Comparison of ENCODE assay signal across 8 cellular contexts in the genomic region with DNA sequence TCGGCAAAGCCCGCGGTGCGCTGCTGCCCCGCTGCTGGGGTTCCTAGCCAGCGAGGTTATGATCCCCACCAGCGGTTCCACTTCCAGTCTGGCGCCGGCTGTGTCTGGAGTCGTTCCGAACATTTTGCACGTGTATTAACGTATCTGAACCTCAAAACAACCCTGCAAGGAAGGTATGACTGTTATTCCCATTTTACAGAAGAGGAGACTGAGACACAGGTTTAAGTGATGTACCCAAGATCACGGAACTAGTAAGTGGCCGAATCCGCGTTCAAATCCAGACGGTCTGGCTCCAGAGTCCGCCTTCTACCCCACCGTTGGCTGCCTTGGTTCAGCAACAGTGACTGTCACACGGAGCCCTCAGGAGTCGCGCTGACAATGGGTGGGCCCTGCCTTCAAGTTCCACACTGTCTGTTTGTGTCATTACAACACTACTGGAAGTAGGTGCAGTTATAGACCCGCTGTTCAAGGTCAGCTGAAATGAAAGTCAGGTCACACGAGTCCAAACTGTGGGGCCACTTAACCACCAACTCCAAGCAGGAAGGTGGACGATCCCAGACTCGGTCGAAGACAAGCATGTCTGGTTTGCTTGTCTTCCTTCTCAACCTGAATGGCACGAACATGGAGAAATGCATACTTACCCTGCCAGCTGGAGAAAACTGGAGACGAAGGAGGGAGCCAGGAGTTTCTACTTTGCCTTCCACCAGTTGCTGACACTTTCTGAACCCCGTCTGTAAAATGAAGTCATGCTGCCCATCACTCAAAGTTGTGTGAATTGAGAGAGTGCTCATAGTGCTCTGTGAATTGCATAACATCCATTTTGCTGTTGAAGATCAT. TPM values are rescaled to one million over a fixed set of nuclear protein-coding genes. Genes with fewer than 3 reads are reported as not detected.
DNase-seq lines count a peak whose midpoint lies in the region; TF ChIP-seq lines count a peak whose summit lies in the region.

No MANE protein-coding gene starts in this region.

- POLR2A ChIA-PET in activated CD4-positive, alpha-beta memory T cell treated with anti-CD3 and anti-CD28 coated beads for 36 hours (lab: Charles Lee) = interaction anchor here (0.8 kb wide), 1 partner anchor 13 kb away, joined by 3 read pairs; no protein-coding TSS in a partner anchor

- H3K36me3 ChIP-seq in hepatocyte (replicated peaks; ENCODE audit: insufficient read depth, low read depth) (no peaks in the 10 kb centered on the region), spleen (peaks cover 0 to 21% (median 3%) of the 10 kb centered on the region in 6 donors)

- peak overlapping the region; percentile 39 for H3K27ac Mint-ChIP-seq in activated CD4-positive, alpha-beta memory T cell treated with anti-CD3 and anti-CD28 coated beads for 36 hours

- H3K4me3 Mint-ChIP-seq in activated CD4-positive, alpha-beta memory T cell treated with anti-CD3 and anti-CD28 coated beads for 36 hours = peak overlapping the region; percentile 69

- no peak for TF ChIP-seq CTCF in HL-60 (IDR thresholded peaks at IDR 0.05; ENCODE audit: insufficient read depth, low read length)
- no peak for TF ChIP-seq CTCF in hepatocyte (IDR thresholded peaks at IDR 0.05; ENCODE audit: poor library complexity)
- TF ChIP-seq CTCF in spleen (IDR thresholded peaks at IDR 0.05 in 8 of 11, conservative IDR thresholded peaks at IDR 0.05 in 3 of 11) = peak in 1 of 11 experiments; percentile 29

- H3K79me2 ChIP-seq in hepatocyte = peaks cover 4% of the 10 kb centered on the region

- peak overlapping the region; percentile 89 for H3K4me2 ChIP-seq in hepatocyte

- H3K9me2 ChIP-seq in hepatocyte (replicated peaks; ENCODE audit: insufficient read depth) = no peaks in the 10 kb centered on the region

- TF ChIP-seq POLR2A in spleen (IDR thresholded peaks at IDR 0.05) = no peak

- no peaks in the 10 kb centered on the region for H3K9me3 Mint-ChIP-seq in activated CD4-positive, alpha-beta memory T cell treated with anti-CD3 and anti-CD28 coated beads for 36 hours

- H3K27me3 Mint-ChIP-seq in activated CD4-positive, alpha-beta memory T cell treated with anti-CD3 and anti-CD28 coated beads for 36 hours = peaks cover 3% of the 10 kb centered on the region

- WGBS in hepatocyte (ENCODE audit: low lambda C conversion rate, missing lambda C conversion rate) = 39% methylated on average over 27 of the region's 31 CpGs
- 25 to 31% (median 29%) methylated on average over 25 to 31 of the region's 31 CpGs for WGBS in spleen, 5 donors

- H3K4me3 ChIP-seq in HL-60 (replicated peaks; ENCODE audit: insufficient read depth, low read length) = peak overlapping the region; percentile 79
- H3K4me3 ChIP-seq in hepatocyte = peak overlapping the region; percentile 63
- H3K4me3 ChIP-seq in spleen = peak overlapping the region; percentile 49 to 93 (median 64)

- peak overlapping the region; percentile 49 for H2AFZ ChIP-seq in hepatocyte

- H3K4me1 ChIP-seq in hepatocyte (ENCODE audit: insufficient read depth) (peaks cover 10% of the 10 kb centered on the region), spleen (peaks cover 13 to 44% (median 28%) of the 10 kb centered on the region in 6 donors)

- no peaks in the 10 kb centered on the region for H4K20me1 ChIP-seq in hepatocyte (ENCODE audit: insufficient read depth, poor library complexity, severe bottlenecking)

- CTCF ChIA-PET in activated CD4-positive, alpha-beta memory T cell treated with anti-CD3 and anti-CD28 coated beads for 36 hours (lab: Charles Lee) = interaction anchor here (1.9 to 3.4 kb wide), 3 partner anchors 8 to 85 kb away, joined by 4 to 10 read pairs (median 6); no protein-coding TSS in a partner anchor

- H3K4me1 Mint-ChIP-seq in activated CD4-positive, alpha-beta memory T cell treated with anti-CD3 and anti-CD28 coated beads for 36 hours (ENCODE audit: low read depth) = peaks cover 26% of the 10 kb centered on the region

- H3K27ac ChIP-seq in HL-60 (replicated peaks) (peak overlapping the region; percentile 52), hepatocyte (peak overlapping the region; percentile 88), spleen (peak overlapping the region in 7 of 8 donors; percentile 58 to 93 (median 81))

- intact Hi-C loops in activated CD4-positive, alpha-beta memory T cell treated with anti-CD3 and anti-CD28 coated beads for 36 hours (cut with micrococcal nuclease) = loop anchor here (2.0 to 5.0 kb wide), 2 partner anchors 13 to 112 kb away; a partner anchor contains a TSS
- intact Hi-C loops in spleen (cut with DNase I; ENCODE audit: low total_unique reads) = no loop called here

- DNase-seq in HL-60 (ENCODE audit: low read depth in 1 of 2, low spot score in 1 of 2) = no peak
- DNase-seq in activated CD4-positive, alpha-beta memory T cell treated with anti-CD3 and anti-CD28 coated beads for 36 hours = no peak
- no peak for DNase-seq in hepatocyte (ENCODE audit: low spot score)
- DNase-seq in spleen = no peak
- no peak for DNase-seq in NOMO-1 treated with DMSO at 0.1 percent for 48 hours (lab: John Stamatoyannopoulos, UW; ENCODE audit: unreplicated experiment)
- DNase-seq in MV-4-11 (lab: John Stamatoyannopoulos, UW) = no peak
- no peak for DNase-seq in RPMI8226
- DNase-seq in NCI-H748 (lab: John Stamatoyannopoulos, UW; ENCODE audit: unreplicated experiment) = no peak

- H3K27me3 ChIP-seq in HL-60 (ENCODE audit: insufficient read depth, poor library complexity, severe bottlenecking) (no peaks in the 10 kb centered on the region), hepatocyte (peaks cover 22% of the 10 kb centered on the region), spleen (replicated peaks in 1 of 7) (peaks cover 0 to 30% (median 0%) of the 10 kb centered on the region in 7 donors)

- H3K9me3 ChIP-seq in hepatocyte (ENCODE audit: low read depth) (no peaks in the 10 kb centered on the region), spleen (no peaks in the 10 kb centered on the region)

- peaks cover 8% of the 10 kb centered on the region for H3K36me3 Mint-ChIP-seq in activated CD4-positive, alpha-beta memory T cell treated with anti-CD3 and anti-CD28 coated beads for 36 hours

RNA-seq across cellular contexts. Expression of a gene that starts 0.8 kb away (rescaled TPM):
- 10 to 100 TPM; 13.3 to 14.1 TPM for total RNA-seq in activated CD4-positive, alpha-beta memory T cell treated with anti-CD3 and anti-CD28 coated beads for 36 hours
- total RNA-seq in hepatocyte (40.0 and 42.2 TPM in 2 replicates), spleen (10 to 100 TPM; 10.6 to 31.3 (median 14.2) TPM)
- polyA plus RNA-seq in hepatocyte (26.9 and 39.6 TPM in 2 replicates), spleen (10 to 100 TPM in 1 of 3 donors, 1 to 10 TPM in 2; 4.5 to 11.2 (median 7.0) TPM)

RNA-seq across cellular contexts. Expression of a gene that starts 21.8 kb away (rescaled TPM):
- not detected for total RNA-seq in activated CD4-positive, alpha-beta memory T cell treated with anti-CD3 and anti-CD28 coated beads for 36 hours
- total RNA-seq in hepatocyte (not detected in 2 replicates), spleen (under 1 TPM in 1 of 7 donors, not detected in 6; 0.09 TPM)
- polyA plus RNA-seq in hepatocyte (not detected in 2 replicates), spleen (not detected)

RNA-seq across cellular contexts. Expression of a gene that starts 43.7 kb away (rescaled TPM):
- total RNA-seq in activated CD4-positive, alpha-beta memory T cell treated with anti-CD3 and anti-CD28 coated beads for 36 hours = not detected
- total RNA-seq in hepatocyte (not detected in 2 replicates), spleen (under 1 TPM in 1 of 7 donors, not detected in 6; 0.22 TPM)
- polyA plus RNA-seq in hepatocyte (not detected in 2 replicates), spleen (under 1 TPM in 2 of 3 donors, not detected in 1; 0.06 to 0.21 TPM)
